14 cellular contexts compared by ENCODE assay signal in genomic region chr9:94086468-94086867, GRCh38. TPM values are rescaled to one million over a fixed set of nuclear protein-coding genes. Genes with fewer than 3 reads are reported as not detected.
DNase-seq lines count a peak whose midpoint lies in the region; ATAC-seq, FAIRE-seq and TF ChIP-seq lines count a peak whose summit lies in the region.
"Had no signal": no experiment of that assay in that cellular context is flagged by ENCODE, and none has a peak within 500 bp of the region (broad histone marks: within the 10 kb centered on the region; RNA-seq: fewer than 3 reads in every experiment).

No MANE protein-coding gene starts in this region.

- no peak overlapping the region for H2AFZ ChIP-seq in IMR-90 (replicated peaks; ENCODE audit: low read length, poor library complexity)
- H2AFZ ChIP-seq in astrocyte (ENCODE audit: low read depth, low read length), result no peak overlapping the region

- DNase-seq in AG08396 (ENCODE audit: low spot score) (peak; percentile 44), IMR-90 (peak; percentile 72), astrocyte (ENCODE audit: low read depth) (peak; percentile 70), foreskin keratinocyte (peak in 1 of 2 donors; percentile 64)
- DNase-seq: CD4-positive, alpha-beta T cell; stimulated activated CD4-positive, alpha-beta T cell treated with anti-CD3 and anti-CD28 coated beads, Interleukin-4, amount 100 ng/mL, for 24 hours had no signal

- no peak overlapping the region for H4K5ac ChIP-seq in IMR-90 (ENCODE audit: low read depth, low read length)

- no peak overlapping the region for H3K4ac ChIP-seq in IMR-90 (ENCODE audit: low read depth, low read length)

- CTCF ChIA-PET in IMR-90 (lab: Yijun Ruan, JAX), result no interaction called here

- no peak overlapping the region for H3K23ac ChIP-seq in IMR-90 (ENCODE audit: low read depth, low read length)

- no peak for TF ChIP-seq CTCF in IMR-90 (conservative IDR thresholded peaks at IDR 0.05; ENCODE audit: low read depth, low read length)
- TF ChIP-seq CTCF in astrocyte (IDR thresholded peaks at IDR 0.05; ENCODE audit: insufficient read depth, low read depth, low read length), result no peak
- TF ChIP-seq CTCF in foreskin keratinocyte (conservative IDR thresholded peaks at IDR 0.05), result no peak

- no peaks in the 10 kb centered on the region for H3K79me2 ChIP-seq in astrocyte (ENCODE audit: insufficient read depth, low read length)

- TF ChIP-seq RAD21 in IMR-90 (IDR thresholded peaks at IDR 0.05; ENCODE audit: low read length), result no peak

- no peaks in the 10 kb centered on the region for H3K9me3 Mint-ChIP-seq in astrocyte (ENCODE audit: unreplicated experiment)
- H3K9me3 Mint-ChIP-seq: CD4-positive, alpha-beta T cell had no signal

- H3K4me2 ChIP-seq in IMR-90 (ENCODE audit: low read depth, low read length), result no peak overlapping the region
- H3K4me2 ChIP-seq in astrocyte (ENCODE audit: low read length), result peak overlapping the region; percentile 35

- dilution Hi-C loops in IMR-90 (cut with HindIII; ENCODE audit: low sequenced_read_pairs, unreplicated experiment), result no loop called here

- H2BK5ac ChIP-seq in IMR-90 (ENCODE audit: low read depth, low read length, poor library complexity, severe bottlenecking), result no peak overlapping the region

- H2BK120ac ChIP-seq in IMR-90 (ENCODE audit: low read depth, low read length), result no peak overlapping the region

- no peak overlapping the region for H3K27ac Mint-ChIP-seq in astrocyte (ENCODE audit: unreplicated experiment)
- H3K27ac Mint-ChIP-seq: CD4-positive, alpha-beta T cell had no signal

- H3K36me3 Mint-ChIP-seq in astrocyte (ENCODE audit: low read depth, unreplicated experiment), result peaks cover 4% of the 10 kb centered on the region

- TF ChIP-seq POLR2A in IMR-90 (IDR thresholded peaks at IDR 0.05; ENCODE audit: low read depth, low read length), result no peak

- 0 out of 2 replicates have a peak, but pooled peaks have one; percentile 31 for ATAC-seq in IMR-90 (ENCODE audit: low read depth)
- ATAC-seq in foreskin keratinocyte, result peak; percentile 57
- ATAC-seq in GM18909 (IDR thresholded peaks at IDR 0.05; ENCODE audit: poor library complexity, unreplicated experiment), result no peak
- no peak for ATAC-seq in GM18498 (IDR thresholded peaks at IDR 0.05; ENCODE audit: unreplicated experiment)
- no peak for ATAC-seq in GM18517 (IDR thresholded peaks at IDR 0.05; ENCODE audit: unreplicated experiment)
- no peak for ATAC-seq in GM19324 (IDR thresholded peaks at IDR 0.05; ENCODE audit: low FRiP score, unreplicated experiment)
- ATAC-seq: Panc1 had no signal

- no peak overlapping the region; the same call in 1 of the 2 replicates for H4K91ac ChIP-seq in IMR-90 (ENCODE audit: insufficient read depth, low read depth, low read length)

- no peaks in the 10 kb centered on the region for H3K27me3 ChIP-seq in IMR-90 (ENCODE audit: control insufficient read depth, insufficient read depth, low read length)
- H3K27me3 ChIP-seq in astrocyte (ENCODE audit: insufficient read depth, low read length), result no peaks in the 10 kb centered on the region
- no peaks in the 10 kb centered on the region for H3K27me3 ChIP-seq in foreskin keratinocyte

- H2AK5ac ChIP-seq in IMR-90 (ENCODE audit: low read depth, low read length), result no peak overlapping the region

- H3K79me1 ChIP-seq in IMR-90 (ENCODE audit: low read depth in 1 of 2, low read length in 2 of 2), result peaks cover 0 to 3% of the 10 kb centered on the region in 2 experiments; a peak in 1 of 4 replicates

- H3K18ac ChIP-seq in IMR-90 (ENCODE audit: low read depth, low read length), result no peak overlapping the region

- no peak overlapping the region for H3K4me3 ChIP-seq in IMR-90 (ENCODE audit: insufficient read depth, low read depth, low read length)
- H3K4me3 ChIP-seq in astrocyte (ENCODE audit: insufficient read depth, low read depth, low read length), result no peak overlapping the region
- H3K4me3 ChIP-seq: prostate gland had no signal

- H2BK20ac ChIP-seq in IMR-90 (ENCODE audit: low read depth, low read length), result no peak overlapping the region

- H3K27ac ChIP-seq in IMR-90 (ENCODE audit: insufficient read depth, low read length) (no peak overlapping the region), astrocyte (ENCODE audit: low read depth, low read length) (peak overlapping the region; percentile 11), foreskin keratinocyte (no peak overlapping the region)
- H3K27ac ChIP-seq: prostate gland had no signal

- H4K8ac ChIP-seq in IMR-90 (ENCODE audit: low read depth in 2 of 2, low read length in 2 of 2), result no peak overlapping the region

- in situ Hi-C loops in IMR-90 (cut with MboI; ENCODE audit: low sequenced_read_pairs), result no loop called here

- no peak overlapping the region for H2BK15ac ChIP-seq in IMR-90 (ENCODE audit: low read depth, low read length)

- no peak for FAIRE-seq in astrocyte (lab: Jason Lieb, UNC)
- FAIRE-seq: frontal cortex, TTC549 had no signal

- no peak overlapping the region for H3K56ac ChIP-seq in IMR-90 (ENCODE audit: extremely low read depth, insufficient read depth, low read length)

- H3K9ac ChIP-seq in IMR-90 (ENCODE audit: low read depth, low read length) (no peak overlapping the region), astrocyte (ENCODE audit: low read length) (peak overlapping the region; percentile 24)

- H4K20me1 ChIP-seq in IMR-90 (ENCODE audit: insufficient read depth, low read length), result no peaks in the 10 kb centered on the region
- no peaks in the 10 kb centered on the region for H4K20me1 ChIP-seq in astrocyte (ENCODE audit: insufficient read depth, low read length)

- no peak overlapping the region for H2AK9ac ChIP-seq in IMR-90 (replicated peaks; ENCODE audit: low read depth, low read length, poor library complexity)

- H3K4me1 ChIP-seq in IMR-90 (ENCODE audit: control insufficient read depth, insufficient read depth, low read length) (peaks cover 7% of the 10 kb centered on the region), astrocyte (ENCODE audit: insufficient read depth, low read length) (peaks cover 10% of the 10 kb centered on the region), foreskin keratinocyte (peaks cover 12% of the 10 kb centered on the region)
- H3K4me1 ChIP-seq: prostate gland had no signal

- no peaks in the 10 kb centered on the region for H3K9me3 ChIP-seq in IMR-90 (ENCODE audit: control insufficient read depth, insufficient read depth, low read length)
- H3K9me3 ChIP-seq in astrocyte (ENCODE audit: insufficient read depth, low read depth, low read length), result no peaks in the 10 kb centered on the region
- H3K9me3 ChIP-seq: prostate gland had no signal

- no CpG with 5 or more reads among the region's 2 CpGs for WGBS in IMR-90 (ENCODE audit: extremely low coverage in 2 of 2, insufficient read length in 1 of 2), 2 experiments

- peaks cover 8% of the 10 kb centered on the region for H3K4me1 Mint-ChIP-seq in astrocyte (ENCODE audit: low read depth, unreplicated experiment)

- intact Hi-C loops in IMR-90 (cut with micrococcal nuclease), result no loop called here

- H3K9me1 ChIP-seq in IMR-90 (ENCODE audit: insufficient read depth, low read length), result peaks cover 9% of the 10 kb centered on the region; the same call in 1 of the 2 replicates

- POLR2A ChIA-PET in IMR-90 (lab: Charles Lee; ENCODE audit: unreplicated experiment), result no interaction called here

- no peaks in the 10 kb centered on the region for H3K27me3 Mint-ChIP-seq in astrocyte (ENCODE audit: low read depth, unreplicated experiment)
- H3K27me3 Mint-ChIP-seq: CD4-positive, alpha-beta T cell had no signal

- no TSS peak for BruUV-seq in IMR-90 (replicated peaks; lab: Mats Ljungman, UMichigan)

- no peak overlapping the region; the same call in 1 of the 2 replicates for H3K14ac ChIP-seq in IMR-90 (replicated peaks; ENCODE audit: low read depth, low read length)

- H3K4me3 Mint-ChIP-seq in astrocyte (ENCODE audit: unreplicated experiment), result no peak overlapping the region
- H3K4me3 Mint-ChIP-seq: CD4-positive, alpha-beta T cell had no signal

- H3K36me3 ChIP-seq in IMR-90 (ENCODE audit: control insufficient read depth, insufficient read depth, low read length) (no peaks in the 10 kb centered on the region), astrocyte (ENCODE audit: insufficient read depth, low read length) (peaks cover 4% of the 10 kb centered on the region)
- H3K36me3 ChIP-seq: prostate gland had no signal

TF ChIP-seq in IMR-90, 13 proteins besides CTCF, POLR2A, EP300 and RAD21 (continues in another document):
- TF ChIP-seq FOS (IDR thresholded peaks at IDR 0.05; ENCODE audit: low read depth, low read length) (no peak), CEBPB (IDR thresholded peaks at IDR 0.05; ENCODE audit: low read depth, low read length) (no peak), RFX5 (IDR thresholded peaks at IDR 0.05; ENCODE audit: low read depth, low read length) (no peak), MAFK (IDR thresholded peaks at IDR 0.05; ENCODE audit: low read depth, low read length) (no peak), RCOR1 (IDR thresholded peaks at IDR 0.05; ENCODE audit: insufficient replicate concordance, low read length) (no peak), MAZ (IDR thresholded peaks at IDR 0.05; ENCODE audit: borderline replicate concordance, low read depth, low read length) (no peak), NFE2L2 (IDR thresholded peaks at IDR 0.05; ENCODE audit: low read depth, low read length) (no peak), MXI1 (IDR thresholded peaks at IDR 0.05; ENCODE audit: borderline replicate concordance, low read depth, low read length) (no peak), USF2 (IDR thresholded peaks at IDR 0.05; ENCODE audit: low read depth, low read length) (no peak)

RNA-seq across cellular contexts. Expression of gene PTPDC1, which starts 2.2 kb away (rescaled TPM):
- total RNA-seq in IMR-90 (2012; rRNA removed) (6.1 TPM in 2 replicates), astrocyte (5.1 and 5.4 TPM in 2 replicates), foreskin keratinocyte (5.8 and 6.0 TPM in 2 replicates)
- polyA plus RNA-seq in IMR-90 (2012; rRNA removed) (3.3 and 3.9 TPM in 2 replicates), foreskin keratinocyte (1.4 and 1.9 TPM in 2 replicates)
- 1.2 and 1.4 TPM in 2 replicates for polyA plus RNA-seq in IMR-90 (2012; cell fraction: cytosol; rRNA removed)
- polyA plus RNA-seq in IMR-90 (2012; cell fraction: nucleus; rRNA removed; ENCODE audit: low replicate concordance), result 4.2 and 16.8 TPM in 2 replicates

Comparison
In these comparisons a context has a peak if more than half of its experiments do, and no peak if none do; other contexts are left out.
1. ATAC-seq: peak in IMR-90 (single experiment) and foreskin keratinocyte (single experiment); none in GM18909 (single experiment), GM18498 (single experiment), GM18517 (single experiment) and GM19324 (single experiment).